Comparison of ENCODE assay signal across 1 cellular context in genomic region chr2:97673915-97674283, GRCh38.
TF ChIP-seq lines count a peak whose summit lies in the region.

No MANE protein-coding gene starts in this region.

TF ChIP-seq in K562, 482 proteins besides CTCF, POLR2A, EP300 and RAD21 (continues in another document):
- TF ChIP-seq U2AF2 (optimal IDR thresholded peaks at IDR 0.05; ENCODE audit: low read depth, low read length) (no peak), AFF4 (CRISPR knock-in tag; IDR thresholded peaks at IDR 0.05) (no peak), MTF1 (CRISPR knock-in tag; IDR thresholded peaks at IDR 0.05; ENCODE audit: borderline replicate concordance) (no peak), ARID1B (IDR thresholded peaks at IDR 0.05) (no peak; the same call in 1 of the 2 replicates), CBFB (CRISPR knock-in tag; IDR thresholded peaks at IDR 0.05) (no peak), HNRNPK (IDR thresholded peaks at IDR 0.05; ENCODE audit: low read depth, low read length, poor library complexity, severe bottlenecking) (no peak), GMEB1 (CRISPR knock-in tag; IDR thresholded peaks at IDR 0.05) (no peak), BRF2 (IDR thresholded peaks at IDR 0.05; ENCODE audit: borderline replicate concordance, insufficient read depth, insufficient read length) (no peak), ZNF280A (IDR thresholded peaks at IDR 0.05; ENCODE audit: low read depth, partially characterized antibody) (no peak), RFX1 (IDR thresholded peaks at IDR 0.05) (peak; percentile 24; the same call in 1 of the 2 replicates), NKRF (IDR thresholded peaks at IDR 0.05; ENCODE audit: borderline replicate concordance) (no peak), XRCC3 (IDR thresholded peaks at IDR 0.05) (no peak), GABPB1 (CRISPR knock-in tag; IDR thresholded peaks at IDR 0.05) (no peak), GTF2F1 (IDR thresholded peaks at IDR 0.05; ENCODE audit: low read depth, low read length) (no peak), CAMTA2 (CRISPR knock-in tag; conservative IDR thresholded peaks at IDR 0.05) (no peak), TBP (optimal IDR thresholded peaks at IDR 0.05; ENCODE audit: low read depth, low read length) (no peak), RBM34 (IDR thresholded peaks at IDR 0.05; ENCODE audit: borderline replicate concordance, insufficient read depth, low read length) (no peak), ZNF311 (CRISPR knock-in tag; IDR thresholded peaks at IDR 0.05) (no peak), ZNF586 (CRISPR knock-in tag; conservative IDR thresholded peaks at IDR 0.05) (no peak), ID3 (CRISPR knock-in tag; IDR thresholded peaks at IDR 0.05) (no peak), ID3 (tag; IDR thresholded peaks at IDR 0.05) (no peak; the same call in 1 of the 2 replicates), DPF2 (IDR thresholded peaks at IDR 0.05) (0 out of 2 replicates have a peak, but pooled peaks have one; percentile 21), ZFX (CRISPR knock-in tag; IDR thresholded peaks at IDR 0.05) (peak; percentile 41), ZNF121 (CRISPR knock-in tag; conservative IDR thresholded peaks at IDR 0.05) (no peak), CEBPB (tag; IDR thresholded peaks at IDR 0.05) (no peak), ZNF639 (CRISPR knock-in tag; conservative IDR thresholded peaks at IDR 0.05 in 1 of 2, IDR thresholded peaks at IDR 0.05 in 1 of 2) (peak in 1 of 2 experiments; percentile 57; a peak in 1 of 4 replicates), FOXK2 (conservative IDR thresholded peaks at IDR 0.05 in 1 of 2, IDR thresholded peaks at IDR 0.05 in 1 of 2; ENCODE audit: low read depth in 2 of 2) (no peak), MYC (IDR thresholded peaks at IDR 0.05; ENCODE audit: low read depth, low read length) (no peak), MYC (CRISPR knock-in tag; IDR thresholded peaks at IDR 0.05; ENCODE audit: borderline replicate concordance, low read depth) (no peak), ZNF217 (CRISPR knock-in tag; IDR thresholded peaks at IDR 0.05) (no peak), CREM (IDR thresholded peaks at IDR 0.05; ENCODE audit: low read depth) (peak; percentile 19; the same call in 1 of the 2 replicates), RBBP5 (IDR thresholded peaks at IDR 0.05; ENCODE audit: borderline replicate concordance, insufficient read depth, low read length, poor library complexity, severe bottlenecking) (peak; percentile 37), YBX1 (IDR thresholded peaks at IDR 0.05) (no peak), ZKSCAN3 (CRISPR knock-in tag; IDR thresholded peaks at IDR 0.05) (no peak), ZNF561 (CRISPR knock-in tag; conservative IDR thresholded peaks at IDR 0.05) (no peak), SRSF9 (IDR thresholded peaks at IDR 0.05; ENCODE audit: borderline replicate concordance, low read depth, low read length) (no peak), ZNF12 (CRISPR knock-in tag; IDR thresholded peaks at IDR 0.05) (0 out of 2 replicates have a peak, but pooled peaks have one; percentile 13), VEZF1 (CRISPR knock-in tag; IDR thresholded peaks at IDR 0.05) (peak; percentile 25; the same call in 1 of the 2 replicates), GTF2A2 (tag; IDR thresholded peaks at IDR 0.05) (no peak), HMG20A (CRISPR knock-in tag; conservative IDR thresholded peaks at IDR 0.05) (no peak), MEIS2 (IDR thresholded peaks at IDR 0.05; ENCODE audit: partially characterized antibody) (peak; percentile 88), ZNF253 (CRISPR knock-in tag; conservative IDR thresholded peaks at IDR 0.05) (no peak), GTF2E2 (tag; IDR thresholded peaks at IDR 0.05) (no peak), TBL1XR1 (IDR thresholded peaks at IDR 0.05; ENCODE audit: low read length in 2 of 2) (no peak), MCM5 (IDR thresholded peaks at IDR 0.05; ENCODE audit: low read depth) (no peak), BHLHE40 (IDR thresholded peaks at IDR 0.05; ENCODE audit: low read length) (no peak), ZNF3 (CRISPR knock-in tag; IDR thresholded peaks at IDR 0.05) (no peak), PBX2 (CRISPR knock-in tag; IDR thresholded peaks at IDR 0.05; ENCODE audit: low read depth) (no peak), PBX2 (tag; conservative IDR thresholded peaks at IDR 0.05; ENCODE audit: low read depth) (peak; percentile 83), CBX3 (IDR thresholded peaks at IDR 0.05; ENCODE audit: borderline replicate concordance in 1 of 2, low read length in 2 of 2) (no peak), LEF1 (IDR thresholded peaks at IDR 0.05) (0 out of 2 replicates have a peak, but pooled peaks have one; percentile 1), KLF16 (IDR thresholded peaks at IDR 0.05) (peak; percentile 37; the same call in 1 of the 2 replicates), RBM14 (IDR thresholded peaks at IDR 0.05; ENCODE audit: borderline replicate concordance, insufficient read depth, low read depth, low read length) (no peak), RUNX1 (IDR thresholded peaks at IDR 0.05; ENCODE audit: low read depth) (no peak), RNF2 (IDR thresholded peaks at IDR 0.05) (0 out of 2 replicates have a peak, but pooled peaks have one; percentile 33), ZNF140 (CRISPR knock-in tag; IDR thresholded peaks at IDR 0.05) (no peak), OTX1 (CRISPR knock-in tag; IDR thresholded peaks at IDR 0.05) (no peak)
